16 cellular contexts compared by ENCODE assay signal in genomic region chr2:17257194-17257909, GRCh38.
DNase-seq lines count a peak whose midpoint lies in the region; ATAC-seq and TF ChIP-seq lines count a peak whose summit lies in the region.
"Had no signal": no experiment of that assay in that cellular context is flagged by ENCODE, and none has a peak within 500 bp of the region (broad histone marks: within the 10 kb centered on the region; RNA-seq: fewer than 3 reads in every experiment).

No MANE protein-coding gene starts in this region.

- H3K4me1 ChIP-seq in adipocyte (ENCODE audit: control insufficient read depth, insufficient read depth, low read length) (peaks cover 9% of the 10 kb centered on the region), suprapubic skin (no peaks in the 10 kb centered on the region)
- H3K4me1 ChIP-seq: parathyroid adenoma, vagina had no signal

- CTCF ChIA-PET in activated CD4-positive, alpha-beta memory T cell treated with anti-CD3 and anti-CD28 coated beads, Interleukin-2, amount 10 ng/mL, durations not matched to agents 7 days and 5 days (lab: Charles Lee) = no interaction called here

- H3K27me3 ChIP-seq in adipocyte (replicated peaks; ENCODE audit: control insufficient read depth, insufficient read depth, low read length) = no peaks in the 10 kb centered on the region
- no peaks in the 10 kb centered on the region for H3K27me3 ChIP-seq in suprapubic skin
- H3K27me3 ChIP-seq: vagina had no signal

- DNase-seq in GM04504 (ENCODE audit: low read depth) (peak; percentile 3), adipocyte (ENCODE audit: low read depth) (peak; percentile 37), kidney tubule cell (ENCODE audit: low spot score) (peak; percentile 9), suprapubic skin (ENCODE audit: low spot score in 2 of 2) (no peak), head of caudate nucleus (no peak)
- no peak for DNase-seq in activated CD4-positive, alpha-beta memory T cell treated with anti-CD3 and anti-CD28 coated beads, Interleukin-2, amount 10 ng/mL, durations not matched to agents 7 days and 5 days
- DNase-seq: NCI-H2081 treated with DMSO at 0.1 percent for 48 hours; NCI-H526 treated with DMSO at 0.1 percent for 48 hours; stimulated activated naive CD4-positive, alpha-beta T cell; T-helper 1 cell had no signal

- no peak overlapping the region for H3K4me3 Mint-ChIP-seq in activated CD4-positive, alpha-beta memory T cell treated with anti-CD3 and anti-CD28 coated beads, Interleukin-2, amount 10 ng/mL, durations not matched to agents 7 days and 5 days

- H3K9me3 Mint-ChIP-seq in activated CD4-positive, alpha-beta memory T cell treated with anti-CD3 and anti-CD28 coated beads, Interleukin-2, amount 10 ng/mL, durations not matched to agents 7 days and 5 days = peaks cover 2% of the 10 kb centered on the region

- H3K27ac Mint-ChIP-seq in activated CD4-positive, alpha-beta memory T cell treated with anti-CD3 and anti-CD28 coated beads, Interleukin-2, amount 10 ng/mL, durations not matched to agents 7 days and 5 days = no peak overlapping the region

- no peak for TF ChIP-seq CTCF in suprapubic skin (IDR thresholded peaks at IDR 0.05)

- H3K4me3 ChIP-seq in adipocyte (ENCODE audit: low read length) = no peak overlapping the region
- H3K4me3 ChIP-seq in suprapubic skin = no peak overlapping the region
- H3K4me3 ChIP-seq: smooth muscle cell, vagina had no signal

- intact Hi-C loops in head of caudate nucleus (cut with DNase I) = no loop called here

- H3K9ac ChIP-seq in adipocyte (ENCODE audit: low read length) = no peak overlapping the region
- H3K9ac ChIP-seq: parathyroid adenoma had no signal

- H3K9me3 ChIP-seq in adipocyte (ENCODE audit: control insufficient read depth, low read length) = no peaks in the 10 kb centered on the region
- no peaks in the 10 kb centered on the region for H3K9me3 ChIP-seq in suprapubic skin
- H3K9me3 ChIP-seq: vagina had no signal

- ATAC-seq in HG03196 (IDR thresholded peaks at IDR 0.05; ENCODE audit: unreplicated experiment) = peak; percentile 56
- no peak for ATAC-seq in GM18511 (IDR thresholded peaks at IDR 0.05; ENCODE audit: unreplicated experiment)
- ATAC-seq: Panc1 had no signal

- H3K36me3 ChIP-seq in adipocyte (ENCODE audit: control insufficient read depth, insufficient read depth, low read length, severe bottlenecking) = no peaks in the 10 kb centered on the region
- no peaks in the 10 kb centered on the region for H3K36me3 ChIP-seq in suprapubic skin
- H3K36me3 ChIP-seq: vagina had no signal

- POLR2A ChIA-PET in activated CD4-positive, alpha-beta memory T cell treated with anti-CD3 and anti-CD28 coated beads, Interleukin-2, amount 10 ng/mL, durations not matched to agents 7 days and 5 days (lab: Charles Lee) = no interaction called here

- no peaks in the 10 kb centered on the region for H3K36me3 Mint-ChIP-seq in activated CD4-positive, alpha-beta memory T cell treated with anti-CD3 and anti-CD28 coated beads, Interleukin-2, amount 10 ng/mL, durations not matched to agents 7 days and 5 days (ENCODE audit: low read depth)

- TF ChIP-seq EP300 in suprapubic skin (IDR thresholded peaks at IDR 0.05) = no peak

- H3K27ac ChIP-seq in suprapubic skin = no peak overlapping the region
- H3K27ac ChIP-seq: parathyroid adenoma, vagina had no signal

- no peaks in the 10 kb centered on the region for H3K27me3 Mint-ChIP-seq in activated CD4-positive, alpha-beta memory T cell treated with anti-CD3 and anti-CD28 coated beads, Interleukin-2, amount 10 ng/mL, durations not matched to agents 7 days and 5 days

- H3K4me1 Mint-ChIP-seq in activated CD4-positive, alpha-beta memory T cell treated with anti-CD3 and anti-CD28 coated beads, Interleukin-2, amount 10 ng/mL, durations not matched to agents 7 days and 5 days = no peaks in the 10 kb centered on the region

- WGBS in suprapubic skin = 70% methylated on average over 4 of the region's 4 CpGs

- TF ChIP-seq POLR2A in suprapubic skin (IDR thresholded peaks at IDR 0.05) = no peak

Comparison
In these comparisons a context has a peak if more than half of its experiments do, and no peak if none do; other contexts are left out.
1. DNase-seq: peak in GM04504 (single experiment), adipocyte (single experiment) and kidney tubule cell (single experiment); none in suprapubic skin (0 of 2), head of caudate nucleus (0 of 42) and activated CD4-positive, alpha-beta memory T cell treated with anti-CD3 and anti-CD28 coated beads, Interleukin-2, amount 10 ng/mL, durations not matched to agents 7 days and 5 days (single experiment).